ENCODE assay signal across 5 cellular contexts in the genomic region with DNA sequence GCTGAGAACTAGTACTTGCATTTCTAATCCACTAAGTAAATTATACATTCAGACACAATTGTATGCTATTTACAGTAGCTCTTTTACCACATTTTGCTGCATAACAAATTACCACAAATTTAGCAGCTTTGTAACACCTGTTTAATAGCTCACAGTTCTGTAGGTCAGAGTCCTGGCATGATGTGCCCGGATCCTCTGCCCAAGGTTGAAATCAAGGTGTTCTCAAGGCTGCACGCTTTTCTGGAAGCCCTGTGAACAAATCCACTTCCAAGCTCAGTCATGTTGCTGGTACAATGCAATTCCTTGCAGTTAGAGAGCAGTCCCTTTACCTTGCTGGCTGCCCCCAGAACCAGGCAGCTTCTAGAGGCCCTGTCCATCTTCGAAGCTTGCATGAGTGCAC.
"Had no signal": no experiment of that assay in that cellular context is flagged by ENCODE, and none has a peak within 500 bp of the region (broad histone marks: within the 10 kb centered on the region; RNA-seq: fewer than 3 reads in every experiment).

No MANE protein-coding gene starts in this region.

- H3K4me3 ChIP-seq: K562 had no signal

- H3K27ac ChIP-seq: HL-60 had no signal

- DNase-seq: IMR-90 had no signal

- ATAC-seq: HepG2, K562 had no signal

- FAIRE-seq: HepG2, HTR-8/SVneo, K562 had no signal
